ENCODE assay signal across 24 cellular contexts in the genomic region with DNA sequence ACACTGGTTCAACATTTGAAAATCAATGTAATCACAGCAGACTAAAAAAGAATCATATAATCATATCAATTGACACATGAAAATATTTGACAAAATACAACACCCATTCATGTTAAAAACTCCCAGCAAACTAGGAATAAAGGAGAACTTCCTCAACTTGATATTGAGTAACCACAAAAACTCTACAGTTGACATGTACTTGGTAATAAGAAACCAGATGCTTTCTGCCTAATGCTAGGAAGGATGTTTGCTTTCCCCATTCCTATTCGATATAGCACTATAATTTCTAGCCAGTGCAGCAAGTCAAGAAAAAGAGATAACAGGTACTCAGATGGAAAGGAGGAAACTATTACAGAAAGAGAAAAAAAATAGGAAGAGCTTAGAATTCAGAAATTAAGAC.
"Had no signal": no experiment of that assay in that cellular context is flagged by ENCODE, and none has a peak within 500 bp of the region (broad histone marks: within the 10 kb centered on the region; RNA-seq: fewer than 3 reads in every experiment).

No MANE protein-coding gene starts in this region.

- H3K4me3 ChIP-seq: heart right ventricle, left lung, lung, skin epidermis, stomach, suprapubic skin, tibial nerve had no signal

- H3K9ac ChIP-seq: parathyroid adenoma had no signal

- H3K9me3 ChIP-seq: heart right ventricle, left lung, stomach, suprapubic skin, tibial nerve had no signal

- ATAC-seq: heart right ventricle; left lung; right cardiac atrium; stimulated activated effector memory CD8-positive, alpha-beta T cell treated with anti-CD3 and anti-CD28 coated beads, Interleukin-12 subunit alpha, Interleukin-12 subunit beta, amount 100 ng/mL, for 72 hours had no signal

- H3K27me3 ChIP-seq: left lung, stomach, suprapubic skin, tibial nerve had no signal

- H3K4me1 ChIP-seq: left lung, parathyroid adenoma, stomach, suprapubic skin had no signal

- DNase-seq: activated CD4-positive, alpha-beta memory T cell treated with anti-CD3 and anti-CD28 coated beads for 36 hours; activated CD4-positive, alpha-beta T cell treated with anti-CD3 and anti-CD28 coated beads for 4 hours; activated CD4-positive, CD25-positive, alpha-beta regulatory T cell; activated naive CD4-positive, alpha-beta T cell treated with Interleukin-2 at 50 U/mL for 16 hours; activated naive CD8-positive, alpha-beta T cell treated with anti-CD3 and anti-CD28 coated beads for 36 hours; activated T-cell treated with anti-CD3 and anti-CD28 coated beads, Interleukin-2, amount 50 U/mL, for 48 hours; amygdala; cerebellar nuclear complex; cortex of kidney; heart right ventricle; kidney glomerular epithelial cell; left lung; naive B cell; nucleus accumbens; right cardiac atrium; stimulated activated CD4-positive, alpha-beta T cell treated with anti-CD3 and anti-CD28 coated beads, Interleukin-1b, Interleukin-23, amount 100 ng/mL, for 48 hours; stomach had no signal

- H3K27ac ChIP-seq: epithelial cell of prostate, heart right ventricle, left lung, parathyroid adenoma, skin epidermis, stomach, suprapubic skin, tibial nerve had no signal

- H3K36me3 ChIP-seq: heart right ventricle, left lung, stomach, suprapubic skin, tibial nerve had no signal
